In the genomic region with DNA sequence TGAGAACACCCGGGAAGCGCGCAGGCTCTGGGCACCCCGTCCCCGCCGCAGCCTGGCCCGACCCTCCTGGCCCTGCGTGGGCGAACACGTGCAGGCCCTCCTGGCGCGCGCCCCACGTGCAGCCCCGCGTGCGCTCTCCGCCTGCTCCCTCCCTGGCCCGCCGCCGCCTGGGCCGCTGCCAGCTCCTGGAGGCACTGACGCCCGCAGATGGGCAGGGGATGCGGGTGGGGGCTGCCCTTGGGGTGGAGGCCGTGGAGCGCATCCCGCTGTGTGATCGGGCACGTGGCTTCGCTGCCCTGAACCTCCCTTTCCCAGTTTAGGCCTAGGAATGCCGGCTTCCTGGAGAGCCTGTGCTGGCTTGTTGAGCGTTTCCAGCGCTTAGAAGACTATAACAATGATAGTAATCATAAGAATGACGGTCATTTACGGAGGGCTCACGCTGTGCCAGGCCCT, we compare ENCODE assay signal across 13 cellular contexts.
DNase-seq lines count a peak whose midpoint lies in the region; ATAC-seq and TF ChIP-seq lines count a peak whose summit lies in the region.
"Had no signal": no experiment of that assay in that cellular context is flagged by ENCODE, and none has a peak within 500 bp of the region (broad histone marks: within the 10 kb centered on the region; RNA-seq: fewer than 3 reads in every experiment).

No MANE protein-coding gene starts in this region.

- H3K4me2 ChIP-seq in neuronal stem cell (ENCODE audit: insufficient read depth, low read length, poor library complexity, severe bottlenecking): no peak overlapping the region

- peak overlapping the region; percentile 97 for H3K14ac ChIP-seq in neuronal stem cell (ENCODE audit: low read length)

- H4K91ac ChIP-seq in neuronal stem cell (ENCODE audit: low read depth, low read length, poor library complexity): no peak overlapping the region

- H2BK120ac ChIP-seq in neuronal stem cell (ENCODE audit: low read depth, low read length): no peak overlapping the region

- H3K79me1 ChIP-seq in neuronal stem cell (ENCODE audit: low read depth, low read length): no peaks in the 10 kb centered on the region

- peak overlapping the region; percentile 79 for H3K9ac ChIP-seq in neuronal stem cell (ENCODE audit: low read depth, low read length, poor library complexity)

- no peaks in the 10 kb centered on the region for H3K27me3 ChIP-seq in right atrium auricular region
- H3K27me3 ChIP-seq in esophagus squamous epithelium: peaks cover 0 to 19% (median 0%) of the 10 kb centered on the region in 4 donors
- H3K27me3 ChIP-seq in neuronal stem cell (ENCODE audit: control insufficient read depth in 3 of 3, insufficient read depth in 3 of 3, low read depth in 1 of 3, low read length in 3 of 3): peaks cover 0 to 14% (median 13%) of the 10 kb centered on the region in 3 experiments
- H3K27me3 ChIP-seq in aorta (ENCODE audit: control insufficient read depth in 1 of 2, insufficient read depth in 2 of 2, low read length in 1 of 2): no peaks in the 10 kb centered on the region

- TF ChIP-seq POLR2A in esophagus squamous epithelium (IDR thresholded peaks at IDR 0.05): no peak

- H3K4ac ChIP-seq in neuronal stem cell (ENCODE audit: low read length): no peak overlapping the region

- H3K9me3 ChIP-seq in right atrium auricular region (no peaks in the 10 kb centered on the region), esophagus squamous epithelium (no peaks in the 10 kb centered on the region), neuronal stem cell (replicated peaks in 1 of 2; ENCODE audit: control insufficient read depth in 2 of 2, insufficient read depth in 1 of 2, low read depth in 1 of 2, low read length in 2 of 2) (no peaks in the 10 kb centered on the region), aorta (ENCODE audit: control insufficient read depth, low read length) (no peaks in the 10 kb centered on the region)
- H3K9me3 ChIP-seq: tibial artery had no signal

- intact Hi-C loops in Right ventricle myocardium superior (cut with DNase I) (no loop called here), esophagus squamous epithelium (cut with DNase I) (no loop called here), aorta (cut with DNase I) (no loop called here)

- peak; percentile 49 for ATAC-seq in Right ventricle myocardium superior (ENCODE audit: poor library complexity)
- peak; percentile 51 for ATAC-seq in aorta (ENCODE audit: low FRiP score)
- no peak for ATAC-seq in HG02623 (IDR thresholded peaks at IDR 0.05; ENCODE audit: unreplicated experiment)

- H3K4me1 ChIP-seq in right atrium auricular region (peaks cover 0 to 24% of the 10 kb centered on the region in 2 donors), esophagus squamous epithelium (peaks cover 5 to 22% (median 12%) of the 10 kb centered on the region in 3 donors), neuronal stem cell (ENCODE audit: control insufficient read depth in 2 of 2, insufficient read depth in 1 of 2, low read depth in 1 of 2, low read length in 2 of 2) (peaks cover 0 to 3% of the 10 kb centered on the region in 2 donors), aorta (ENCODE audit: control insufficient read depth in 1 of 2, insufficient read depth in 2 of 2, low read length in 2 of 2) (no peaks in the 10 kb centered on the region)

- DNase-seq in Right ventricle myocardium superior (no peak), right atrium auricular region (ENCODE audit: low spot score) (no peak), esophagus squamous epithelium (lab: John Stamatoyannopoulos, UW) (no peak), neuronal stem cell (ENCODE audit: low spot score) (no peak), aorta (no peak), A172 (ENCODE audit: low spot score) (no peak), GM03348 (ENCODE audit: low spot score) (no peak)
- DNase-seq: activated naive CD4-positive, alpha-beta T cell treated with anti-CD3 and anti-CD28 coated beads, Interleukin-2, amount 10 ng/mL, durations not matched to agents 7 days and 5 days; dermis blood vessel endothelial cell; DND-41; T-helper 9 cell had no signal

- H4K8ac ChIP-seq in neuronal stem cell (ENCODE audit: low read depth, low read length): no peak overlapping the region

- TF ChIP-seq CTCF in right atrium auricular region (IDR thresholded peaks at IDR 0.05) (no peak), esophagus squamous epithelium (IDR thresholded peaks at IDR 0.05) (no peak)

- no peak overlapping the region for H2AFZ ChIP-seq in neuronal stem cell (ENCODE audit: low read length)

- H3K27ac ChIP-seq in right atrium auricular region (no peak overlapping the region), esophagus squamous epithelium (peak overlapping the region; percentile 8 to 55 (median 48)), neuronal stem cell (replicated peaks; ENCODE audit: low read length) (no peak overlapping the region), aorta (ENCODE audit: low read depth in 1 of 2, low read length in 2 of 2) (no peak overlapping the region)
- H3K27ac ChIP-seq: tibial artery had no signal

- H3K23ac ChIP-seq in neuronal stem cell (ENCODE audit: low read depth, low read length, poor library complexity): peak overlapping the region; percentile 82

- peak overlapping the region; percentile 74 for H2AK5ac ChIP-seq in neuronal stem cell (ENCODE audit: low read depth, low read length)

- peak overlapping the region; percentile 83 for H3K18ac ChIP-seq in neuronal stem cell (ENCODE audit: low read length)

- no peak overlapping the region for H2BK12ac ChIP-seq in neuronal stem cell (ENCODE audit: low read length)

- 7 to 33% methylated on average over 4 to 15 of the region's 37 CpGs for WGBS in esophagus squamous epithelium, 2 donors
- no CpG with 5 or more reads among the region's 37 CpGs for WGBS in neuronal stem cell (ENCODE audit: extremely low coverage in 2 of 2, insufficient read length in 2 of 2, insufficient replicate concordance in 1 of 2), 2 donors
- WGBS in aorta, 2 donors: 10 to 16% methylated on average over 31 to 37 of the region's 37 CpGs

- H3K36me3 ChIP-seq in right atrium auricular region (no peaks in the 10 kb centered on the region), esophagus squamous epithelium (no peaks in the 10 kb centered on the region), neuronal stem cell (replicated peaks in 1 of 2; ENCODE audit: control insufficient read depth in 2 of 2, insufficient read depth in 2 of 2, low read length in 2 of 2) (no peaks in the 10 kb centered on the region), aorta (ENCODE audit: control insufficient read depth in 1 of 2, insufficient read depth in 2 of 2, low read length in 1 of 2) (no peaks in the 10 kb centered on the region)
- H3K36me3 ChIP-seq: tibial artery had no signal

- no peak overlapping the region for H2BK5ac ChIP-seq in neuronal stem cell (ENCODE audit: low read length)

- H2BK15ac ChIP-seq in neuronal stem cell (ENCODE audit: low read length): peak overlapping the region; percentile 96

- H3K4me3 ChIP-seq in right atrium auricular region (no peak overlapping the region), esophagus squamous epithelium (peak overlapping the region in 2 of 4 donors; percentile 2 to 36), neuronal stem cell (ENCODE audit: low read length in 2 of 2) (no peak overlapping the region), aorta (ENCODE audit: low read length in 2 of 2) (no peak overlapping the region)
- H3K4me3 ChIP-seq: tibial artery had no signal

Comparison
In these comparisons a context has a peak if more than half of its experiments do, and no peak if none do; other contexts are left out.
1. H3K27ac ChIP-seq: peak in esophagus squamous epithelium (4 of 4); none in right atrium auricular region (0 of 2), neuronal stem cell (single experiment) and aorta (0 of 2).